26 cellular contexts compared by ENCODE assay signal in the genomic region with DNA sequence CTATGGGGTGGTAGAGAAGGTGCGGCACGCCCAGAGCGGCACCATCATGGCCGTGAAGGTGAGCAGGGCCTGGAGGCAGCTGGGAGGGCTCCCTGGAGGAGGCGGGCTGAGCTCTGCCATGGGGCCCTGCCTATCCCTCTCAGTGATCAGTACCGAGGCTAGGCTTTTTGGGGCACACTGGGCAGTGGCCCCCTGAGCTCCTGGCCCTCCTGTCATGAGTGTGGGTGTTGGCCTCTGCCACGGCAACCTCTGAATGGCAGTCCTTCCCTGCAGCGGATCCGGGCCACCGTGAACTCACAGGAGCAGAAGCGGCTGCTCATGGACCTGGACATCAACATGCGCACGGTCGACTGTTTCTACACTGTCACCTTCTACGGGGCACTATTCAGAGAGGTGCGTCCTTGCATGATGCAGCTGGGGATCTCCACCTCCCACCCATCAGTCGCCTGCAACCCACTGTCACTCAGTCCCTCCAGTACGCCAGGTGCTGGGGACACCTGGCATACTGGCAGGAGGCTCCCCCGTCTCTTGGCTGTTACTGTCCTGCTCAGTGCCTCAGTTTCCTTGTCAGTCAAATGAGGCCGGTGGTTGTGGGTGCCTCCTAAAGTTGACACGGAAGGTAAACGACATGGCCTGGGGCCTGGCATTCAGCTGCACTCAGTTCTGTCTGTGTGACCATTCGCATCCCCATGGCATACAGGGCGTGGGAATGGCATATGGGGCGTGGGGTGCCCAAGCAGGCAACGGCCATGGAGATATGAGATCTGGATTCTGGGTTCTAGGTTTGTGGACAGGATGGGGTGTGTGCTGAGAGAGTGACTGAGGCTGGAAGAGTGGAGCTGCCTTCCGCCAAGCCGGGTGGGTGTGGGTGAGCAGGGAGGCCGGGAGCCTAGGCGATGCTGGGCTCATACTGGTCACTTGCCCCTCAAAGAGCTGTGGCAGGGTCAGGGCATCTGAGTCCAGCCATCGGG. TPM values are rescaled to one million over a fixed set of nuclear protein-coding genes. Genes with fewer than 3 reads are reported as not detected.
DNase-seq lines count a peak whose midpoint lies in the region; ATAC-seq, FAIRE-seq and TF ChIP-seq lines count a peak whose summit lies in the region.
"Had no signal": no experiment of that assay in that cellular context is flagged by ENCODE, and none has a peak within 500 bp of the region (broad histone marks: within the 10 kb centered on the region; RNA-seq: fewer than 3 reads in every experiment).

No MANE protein-coding gene starts in this region.

- H2AFZ ChIP-seq in OCI-LY1 (ENCODE audit: low read length) (no peak overlapping the region), HepG2 (ENCODE audit: low read length) (no peak overlapping the region)
- H2AFZ ChIP-seq: hepatocyte had no signal

- no peak overlapping the region for H3K4me3 ChIP-seq in OCI-LY1 (ENCODE audit: low read depth, low read length, poor library complexity, severe bottlenecking)
- H3K4me3 ChIP-seq in HepG2 (replicated peaks in 1 of 3; ENCODE audit: insufficient read depth in 1 of 3, low read depth in 2 of 3, low read length in 3 of 3), result no peak overlapping the region
- no peak overlapping the region for H3K4me3 ChIP-seq in upper lobe of right lung
- H3K4me3 ChIP-seq: adrenal gland, gastrocnemius medialis, hepatocyte, MG63, mucosa of descending colon, ovary, smooth muscle cell, thoracic aorta had no signal

- H3K27ac ChIP-seq in OCI-LY1 (ENCODE audit: low read depth, low read length, poor library complexity, severe bottlenecking) (peak overlapping the region; percentile 52), HepG2 (ENCODE audit: extremely low read length, insufficient read depth, low read length) (no peak overlapping the region), upper lobe of right lung (no peak overlapping the region)
- H3K27ac ChIP-seq: adrenal gland, brain microvascular endothelial cell, C4-2B, hepatocyte, ovary, thoracic aorta had no signal

- no peaks in the 10 kb centered on the region for H3F3A ChIP-seq in OCI-LY1 (ENCODE audit: insufficient read depth, low read length)

- H3K79me2 ChIP-seq in OCI-LY1 (ENCODE audit: insufficient read depth, low read length), result no peaks in the 10 kb centered on the region
- H3K79me2 ChIP-seq in HepG2 (ENCODE audit: insufficient read depth, low read length), result peaks cover 10% of the 10 kb centered on the region

- CTCF ChIA-PET in GM10248 (lab: Yijun Ruan, JAX) (interaction anchor here (1.0 kb wide), 1 partner anchor 13 kb away, joined by 4 read pairs; no protein-coding TSS in a partner anchor), HepG2 (lab: Yijun Ruan, JAX; ENCODE audit: low intra/inter-chr PET ratio, low total read pairs) (no interaction called here)

- FAIRE-seq in HepG2 (lab: Jason Lieb, UNC), result no peak
- FAIRE-seq: G401.6 had no signal

- no peak for ATAC-seq in HepG2
- ATAC-seq in upper lobe of right lung, result no peak
- ATAC-seq in HG03457 (IDR thresholded peaks at IDR 0.05; ENCODE audit: unreplicated experiment), result no peak
- ATAC-seq: activated T-cell treated with anti-CD3 and anti-CD28 coated beads, Interleukin-2, amount 50 U/mL, for 72 hours; mucosa of descending colon; stimulated activated naive CD8-positive, alpha-beta T cell treated with anti-CD3 and anti-CD28 coated beads, Interleukin-15, Interleukin-2, amounts not matched to agents 100 U/mL and 50 U/mL, for 24 hours had no signal

- peaks cover 37% of the 10 kb centered on the region; the same call in 1 of the 2 replicates for H3K36me3 ChIP-seq in OCI-LY1 (ENCODE audit: insufficient read depth, low read length)
- peaks cover 29 to 65% of the 10 kb centered on the region in 2 experiments for H3K36me3 ChIP-seq in HepG2 (replicated peaks in 1 of 2; ENCODE audit: control insufficient read depth in 1 of 2, insufficient read depth in 2 of 2, low read length in 2 of 2)
- H3K36me3 ChIP-seq in upper lobe of right lung, result peaks cover 66% of the 10 kb centered on the region
- H3K36me3 ChIP-seq: ovary had no signal

- POLR2A ChIA-PET in GM10248 (lab: Yijun Ruan, JAX) (no interaction called here), HepG2 (lab: Yijun Ruan, JAX) (no interaction called here)

- H3K9ac ChIP-seq in OCI-LY1 (ENCODE audit: low read length) (no peak overlapping the region; the same call in 1 of the 2 replicates), HepG2 (ENCODE audit: insufficient read depth, low read depth, low read length) (no peak overlapping the region)

- TF ChIP-seq RAD21 in HepG2 (CRISPR knock-in tag; IDR thresholded peaks at IDR 0.05), result no peak

- no peak for TF ChIP-seq EP300 in HepG2 (IDR thresholded peaks at IDR 0.05; ENCODE audit: low read depth in 2 of 2, low read length in 2 of 2)
- TF ChIP-seq EP300 in HepG2 (CRISPR knock-in tag; IDR thresholded peaks at IDR 0.05; ENCODE audit: borderline replicate concordance), result no peak

- no peaks in the 10 kb centered on the region for H3K9me2 ChIP-seq in OCI-LY1 (ENCODE audit: low read depth, low read length)

- BruUV-seq in HepG2 (replicated peaks; lab: Mats Ljungman, UMichigan), result no TSS peak

- intact Hi-C loops in HepG2 (cut with micrococcal nuclease; ENCODE audit: unreplicated experiment) (no loop called here), upper lobe of right lung (cut with DNase I) (no loop called here)

- H3K9me3 ChIP-seq in OCI-LY1 (ENCODE audit: low read length), result no peaks in the 10 kb centered on the region
- H3K9me3 ChIP-seq in HepG2 (ENCODE audit: low read length), result no peaks in the 10 kb centered on the region
- no peaks in the 10 kb centered on the region for H3K9me3 ChIP-seq in upper lobe of right lung
- H3K9me3 ChIP-seq: adrenal gland, Caco-2, gastrocnemius medialis, MG63, ovary, thoracic aorta had no signal

- TF ChIP-seq CTCF in GM10248 (IDR thresholded peaks at IDR 0.05; ENCODE audit: control extremely low read depth, extremely low read depth, low read depth, missing control alignments) (no peak), OCI-LY1 (IDR thresholded peaks at IDR 0.05; ENCODE audit: low read length) (no peak), HepG2 (CRISPR knock-in tag; IDR thresholded peaks at IDR 0.05) (no peak), upper lobe of right lung (IDR thresholded peaks at IDR 0.05) (no peak)

- WGBS in HepG2 (ENCODE audit: low lambda C conversion rate), result 68% methylated on average over 29 of the region's 31 CpGs

- peaks cover 49% of the 10 kb centered on the region for H3K4me1 ChIP-seq in OCI-LY1 (ENCODE audit: insufficient read depth, low read length, severe bottlenecking)
- no peaks in the 10 kb centered on the region for H3K4me1 ChIP-seq in HepG2 (ENCODE audit: insufficient read depth, low read length)
- no peaks in the 10 kb centered on the region for H3K4me1 ChIP-seq in upper lobe of right lung
- H3K4me1 ChIP-seq: Caco-2 had no signal

- DNase-seq in GM10248 (ENCODE audit: extremely low spot score) (peak; percentile 29), HepG2 (ENCODE audit: low spot score) (no peak), upper lobe of right lung (peak; percentile 57), NAMALWA (ENCODE audit: low spot score) (no peak)
- DNase-seq in stimulated activated CD4-positive, alpha-beta T cell treated with anti-CD3 and anti-CD28 coated beads, Interleukin-2, amount 100 ng/mL, for 24 hours, result no peak
- DNase-seq: activated CD4-positive, alpha-beta T cell treated with anti-CD3 and anti-CD28 coated beads, Interleukin-2, amount 50 U/mL, for 48 hours; activated CD4-positive, CD25-positive, alpha-beta regulatory T cell treated with anti-CD3 and anti-CD28 coated beads, Interleukin-2, amount 50 U/mL, for 72 hours; activated naive CD4-positive, alpha-beta T cell; activated T-cell treated with anti-CD3 and anti-CD28 coated beads, Interleukin-2, amount 50 U/mL, for 72 hours; brain microvascular endothelial cell; Caco-2; gastrocnemius medialis; KG1; MG63; NCI-H187 treated with DMSO at 0.1 percent for 48 hours; stimulated activated naive CD8-positive, alpha-beta T cell treated with anti-CD3 and anti-CD28 coated beads, Interleukin-15, Interleukin-2, amounts not matched to agents 100 U/mL and 50 U/mL, for 24 hours had no signal

- peak overlapping the region; percentile 28; the same call in 1 of the 2 replicates for H3K4me2 ChIP-seq in OCI-LY1 (ENCODE audit: low read length)
- H3K4me2 ChIP-seq in HepG2 (ENCODE audit: low read depth, low read length), result no peak overlapping the region
- H3K4me2 ChIP-seq: hepatocyte, smooth muscle cell had no signal

- no peak; a peak in 1 of 4 replicates for TF ChIP-seq POLR2A in HepG2 (IDR thresholded peaks at IDR 0.05; ENCODE audit: insufficient read depth in 1 of 2, low read depth in 2 of 2, low read length in 2 of 2)

- H3K27me3 ChIP-seq in OCI-LY1 (ENCODE audit: insufficient read depth, low read length), result no peaks in the 10 kb centered on the region
- H3K27me3 ChIP-seq in HepG2 (ENCODE audit: control insufficient read depth in 1 of 2, insufficient read depth in 2 of 2, low read length in 2 of 2), result no peaks in the 10 kb centered on the region; a peak in 1 of 5 replicates
- H3K27me3 ChIP-seq in upper lobe of right lung, result no peaks in the 10 kb centered on the region
- H3K27me3 ChIP-seq: adrenal gland, brain microvascular endothelial cell, gastrocnemius medialis, hepatocyte, MG63, ovary had no signal

- H4K20me1 ChIP-seq in OCI-LY1 (ENCODE audit: insufficient read depth, low read length) (no peaks in the 10 kb centered on the region), HepG2 (ENCODE audit: insufficient read depth, low read length) (peaks cover 24% of the 10 kb centered on the region; the same call in 1 of the 2 replicates)

- in situ Hi-C loops in HepG2 (cut with HindIII; ENCODE audit: extremely low pct_ligation_motif_present, low pct_unique_long_range_greater_than_20kb), result loop anchor here (25.0 kb wide), 1 partner anchor 461 kb away; no protein-coding TSS in a partner anchor

RNA-seq across cellular contexts. Expression of gene MAP2K3, which starts 16.4 kb away (rescaled TPM):
- total RNA-seq in HepG2 (2016; rRNA removed; fragmentation: Illumina TruSeq; extraction: Trizol) (20.5 and 39.8 TPM in 2 replicates), upper lobe of right lung (68.3 TPM)
- 7.7 and 8.7 TPM in 2 replicates for total RNA-seq in HepG2 (2016; cell fraction: cytosol; rRNA removed; fragmentation: Illumina TruSeq; extraction: Trizol; ENCODE audit: low read depth)
- total RNA-seq in HepG2 (2016; cell fraction: insoluble cytoplasmic fraction; rRNA removed; fragmentation: Illumina TruSeq; extraction: Trizol), result 18.3 and 35.2 TPM in 2 replicates
- 33.7 and 35.8 TPM in 2 replicates for total RNA-seq in HepG2 (2016; cell fraction: membrane; rRNA removed; fragmentation: Illumina TruSeq; extraction: Trizol)
- 32.1 and 34.9 TPM in 2 replicates for total RNA-seq in HepG2 (2016; cell fraction: nucleus; rRNA removed; fragmentation: Illumina TruSeq; extraction: Trizol)
- polyA plus RNA-seq in HepG2 (2011; rRNA removed), result 27.4 and 31.9 TPM in 2 replicates
- 31.3 and 32.8 TPM in 2 replicates for polyA plus RNA-seq in HepG2 (2011; cell fraction: cytosol; rRNA removed)
- 53.3 and 53.4 TPM in 2 replicates for polyA plus RNA-seq in HepG2 (2011; cell fraction: nucleus; rRNA removed)
- 39.9 and 42.2 TPM in 2 replicates for polyA plus RNA-seq in HepG2 (2012)
- 14.1 and 15.9 TPM in 2 replicates for polyA plus RNA-seq in HepG2 (2016; cell fraction: cytosol; fragmentation: Illumina TruSeq; extraction: Trizol; ENCODE audit: low read depth)
- 67.2 and 88.4 TPM in 2 replicates for polyA plus RNA-seq in HepG2 (2016; cell fraction: insoluble cytoplasmic fraction; fragmentation: Illumina TruSeq; extraction: Trizol; ENCODE audit: low read depth)
- polyA plus RNA-seq in HepG2 (2016; cell fraction: membrane; fragmentation: Illumina TruSeq; extraction: Trizol; ENCODE audit: low read depth), result 51.1 and 52.5 TPM in 2 replicates
- 86.9 and 97.6 TPM in 2 replicates for polyA plus RNA-seq in HepG2 (2016; cell fraction: nucleus; fragmentation: Illumina TruSeq; extraction: Trizol; ENCODE audit: insufficient read depth, low read depth)
- 26.9 and 40.6 TPM in 2 replicates for polyA minus RNA-seq in HepG2 (2011; rRNA and poly(A)+ RNA removed; ENCODE audit: low replicate concordance)
- polyA minus RNA-seq in HepG2 (2011; cell fraction: cytosol; rRNA and poly(A)+ RNA removed), result 19.3 and 21.4 TPM in 2 replicates
- polyA minus RNA-seq in HepG2 (2011; cell fraction: nucleus; rRNA and poly(A)+ RNA removed), result 16.0 and 18.3 TPM in 2 replicates

RNA-seq across cellular contexts. Expression of gene NATD1, which starts 47.7 kb away (rescaled TPM):
- 0.31 and 0.45 TPM in 2 replicates for total RNA-seq in HepG2 (2016; rRNA removed; fragmentation: Illumina TruSeq; extraction: Trizol)
- total RNA-seq in HepG2 (2016; cell fraction: cytosol; rRNA removed; fragmentation: Illumina TruSeq; extraction: Trizol; ENCODE audit: low read depth), result 0.18 and 0.30 TPM in 2 replicates
- 0.28 and 0.43 TPM in 2 replicates for total RNA-seq in HepG2 (2016; cell fraction: insoluble cytoplasmic fraction; rRNA removed; fragmentation: Illumina TruSeq; extraction: Trizol)
- total RNA-seq in HepG2 (2016; cell fraction: membrane; rRNA removed; fragmentation: Illumina TruSeq; extraction: Trizol), result 0.38 and 0.43 TPM in 2 replicates
- total RNA-seq in HepG2 (2016; cell fraction: nucleus; rRNA removed; fragmentation: Illumina TruSeq; extraction: Trizol), result 0.34 and 0.44 TPM in 2 replicates
- 2.3 and 2.9 TPM in 2 replicates for polyA plus RNA-seq in HepG2 (2011; rRNA removed)
- polyA plus RNA-seq in HepG2 (2011; cell fraction: cytosol; rRNA removed), result 2.2 and 2.3 TPM in 2 replicates
- polyA plus RNA-seq in HepG2 (2011; cell fraction: nucleus; rRNA removed), result 2.5 and 3.4 TPM in 2 replicates
- polyA plus RNA-seq in HepG2 (2012), result 2.2 and 3.4 TPM in 2 replicates
- polyA plus RNA-seq in HepG2 (2016; cell fraction: cytosol; fragmentation: Illumina TruSeq; extraction: Trizol; ENCODE audit: low read depth), result 0.19 and 0.27 TPM in 2 replicates
- 0.74 and 0.80 TPM in 2 replicates for polyA plus RNA-seq in HepG2 (2016; cell fraction: insoluble cytoplasmic fraction; fragmentation: Illumina TruSeq; extraction: Trizol; ENCODE audit: low read depth)
- 0.39 and 0.44 TPM in 2 replicates for polyA plus RNA-seq in HepG2 (2016; cell fraction: membrane; fragmentation: Illumina TruSeq; extraction: Trizol; ENCODE audit: low read depth)
- polyA plus RNA-seq in HepG2 (2016; cell fraction: nucleus; fragmentation: Illumina TruSeq; extraction: Trizol; ENCODE audit: insufficient read depth, low read depth), result 1.1 TPM in 2 replicates
- polyA minus RNA-seq in HepG2 (2011; rRNA and poly(A)+ RNA removed; ENCODE audit: low replicate concordance), result 2.3 and 4.5 TPM in 2 replicates
- 1.8 and 2.8 TPM in 2 replicates for polyA minus RNA-seq in HepG2 (2011; cell fraction: cytosol; rRNA and poly(A)+ RNA removed)
- 1.5 and 2.9 TPM in 2 replicates for polyA minus RNA-seq in HepG2 (2011; cell fraction: nucleus; rRNA and poly(A)+ RNA removed)
- total RNA-seq in upper lobe of right lung, result 19.5 TPM

Comparison
In these comparisons a context has a peak if more than half of its experiments do, and no peak if none do; other contexts are left out.
1. DNase-seq: peak in GM10248 (single experiment) and upper lobe of right lung (single experiment); none in HepG2 (single experiment), stimulated activated CD4-positive, alpha-beta T cell treated with anti-CD3 and anti-CD28 coated beads, Interleukin-2, amount 100 ng/mL, for 24 hours (0 of 2) and NAMALWA (single experiment).
2. RNA of gene NATD1, which starts 47.7 kb away (total RNA-seq): 19.5 TPM in upper lobe of right lung (single experiment); 0.18 to 0.45 TPM in HepG2; every median in the first group is over 10 times any median in the second.